ENCODE assay signal across 8 cellular contexts in genomic region chr1:154962238-154962678, GRCh38. TPM values are rescaled to one million over a fixed set of nuclear protein-coding genes. Genes with fewer than 3 reads are reported as not detected.
DNase-seq lines count a peak whose midpoint lies in the region; ATAC-seq and TF ChIP-seq lines count a peak whose summit lies in the region.

No MANE protein-coding gene starts in this region.

- peak; percentile 50 for DNase-seq in activated naive CD4-positive, alpha-beta T cell treated with anti-CD3 and anti-CD28 coated beads, Interleukin-2, amount 10 ng/mL, durations not matched to agents 7 days and 5 days
- DNase-seq in activated naive CD4-positive, alpha-beta T cell (lab: John Stamatoyannopoulos, UW): no peak
- DNase-seq in astrocyte of the cerebellum (ENCODE audit: low read depth) (no peak), kidney epithelial cell (ENCODE audit: low read depth) (no peak)

- no peaks in the 10 kb centered on the region for H3K9me3 ChIP-seq in Loucy (ENCODE audit: insufficient read depth, low read depth, low read length)
- no peaks in the 10 kb centered on the region for H3K9me3 ChIP-seq in stomach smooth muscle (ENCODE audit: control insufficient read depth in 2 of 2, low read length in 2 of 2)

- no peaks in the 10 kb centered on the region for H3K27me3 ChIP-seq in Loucy (ENCODE audit: insufficient read depth, low read length, poor library complexity, severe bottlenecking)
- no peaks in the 10 kb centered on the region for H3K27me3 ChIP-seq in kidney epithelial cell (ENCODE audit: control insufficient read depth, insufficient read depth, low read length)
- H3K27me3 ChIP-seq in stomach smooth muscle (ENCODE audit: control insufficient read depth in 1 of 2, insufficient read depth in 2 of 2, low read length in 2 of 2): no peaks in the 10 kb centered on the region

- no peak for TF ChIP-seq CTCF in Loucy (conservative IDR thresholded peaks at IDR 0.05; ENCODE audit: low read length)
- TF ChIP-seq CTCF in astrocyte of the cerebellum (IDR thresholded peaks at IDR 0.05; ENCODE audit: low read depth, low read length, missing control alignments): no peak
- TF ChIP-seq CTCF in kidney epithelial cell (IDR thresholded peaks at IDR 0.05; ENCODE audit: insufficient read depth, low read length, poor library complexity, severe bottlenecking): no peak

- in situ Hi-C loops in astrocyte of the cerebellum (cut with HindIII; ENCODE audit: low sequenced_read_pairs): no loop called here

- H3K36me3 ChIP-seq in Loucy (ENCODE audit: insufficient read depth, low read length): peaks cover 27% of the 10 kb centered on the region; the same call in 1 of the 2 replicates
- peaks cover 4% of the 10 kb centered on the region for H3K36me3 ChIP-seq in kidney epithelial cell (ENCODE audit: control insufficient read depth, insufficient read depth, low read length)
- H3K36me3 ChIP-seq in stomach smooth muscle (ENCODE audit: control insufficient read depth in 2 of 2, insufficient read depth in 2 of 2, low read length in 2 of 2): peaks cover 41 to 42% of the 10 kb centered on the region in 2 donors

- no peaks in the 10 kb centered on the region for H3K27me3 Mint-ChIP-seq in activated naive CD4-positive, alpha-beta T cell treated with anti-CD3 and anti-CD28 coated beads, Interleukin-2, amount 10 ng/mL, durations not matched to agents 7 days and 5 days

- H3K27ac ChIP-seq in stomach smooth muscle (ENCODE audit: low read length): peak overlapping the region; percentile 94

- peak overlapping the region; percentile 80; the same call in 1 of the 2 replicates for H2AFZ ChIP-seq in Loucy (ENCODE audit: low read length)

- H3K4me2 ChIP-seq in Loucy (ENCODE audit: low read depth, low read length, poor library complexity, severe bottlenecking): peak overlapping the region; percentile 96

- peaks cover 22% of the 10 kb centered on the region for H3K4me1 ChIP-seq in Loucy (ENCODE audit: insufficient read depth, low read length, poor library complexity, severe bottlenecking)
- peaks cover 33% of the 10 kb centered on the region for H3K4me1 ChIP-seq in stomach smooth muscle (ENCODE audit: control insufficient read depth, insufficient read depth, low read length)

- H3K9me3 Mint-ChIP-seq in activated naive CD4-positive, alpha-beta T cell treated with anti-CD3 and anti-CD28 coated beads, Interleukin-2, amount 10 ng/mL, durations not matched to agents 7 days and 5 days: no peaks in the 10 kb centered on the region

- H4K20me1 ChIP-seq in Loucy (ENCODE audit: insufficient read depth, low read length, poor library complexity, severe bottlenecking): peaks cover 19% of the 10 kb centered on the region

- H3F3A ChIP-seq in Loucy (ENCODE audit: low read depth): no peaks in the 10 kb centered on the region; the same call in 1 of the 2 replicates

- CTCF ChIA-PET in activated naive CD4-positive, alpha-beta T cell treated with anti-CD3 and anti-CD28 coated beads, Interleukin-2, amount 10 ng/mL, durations not matched to agents 7 days and 5 days (lab: Charles Lee): interaction anchor here (0.8 to 2.5 kb wide), 9 partner anchors 9 to 123 kb away, joined by 3 to 10 read pairs (median 4); partner anchors contain the start of genes FLAD1 and SHC1

- peaks cover 47% of the 10 kb centered on the region for H3K4me1 Mint-ChIP-seq in activated naive CD4-positive, alpha-beta T cell treated with anti-CD3 and anti-CD28 coated beads, Interleukin-2, amount 10 ng/mL, durations not matched to agents 7 days and 5 days

- H3K27ac Mint-ChIP-seq in activated naive CD4-positive, alpha-beta T cell treated with anti-CD3 and anti-CD28 coated beads, Interleukin-2, amount 10 ng/mL, durations not matched to agents 7 days and 5 days: peak overlapping the region; percentile 90

- ATAC-seq in HG02981 (IDR thresholded peaks at IDR 0.05; ENCODE audit: unreplicated experiment) (no peak), GM21786 (IDR thresholded peaks at IDR 0.05; ENCODE audit: unreplicated experiment) (no peak)

- peaks cover 59% of the 10 kb centered on the region for H3K79me2 ChIP-seq in Loucy (ENCODE audit: insufficient read depth, low read length)

- H3K9me2 ChIP-seq in Loucy (replicated peaks; ENCODE audit: low read depth, low read length): no peaks in the 10 kb centered on the region

- peaks cover 53% of the 10 kb centered on the region for H3K36me3 Mint-ChIP-seq in activated naive CD4-positive, alpha-beta T cell treated with anti-CD3 and anti-CD28 coated beads, Interleukin-2, amount 10 ng/mL, durations not matched to agents 7 days and 5 days

- H3K4me3 ChIP-seq in Loucy (ENCODE audit: low read length, poor library complexity, severe bottlenecking) (peak overlapping the region; percentile 92), astrocyte of the cerebellum (ENCODE audit: low read depth, low read length) (peak overlapping the region; percentile 72), kidney epithelial cell (ENCODE audit: low read depth, low read length) (peak overlapping the region; percentile 67), stomach smooth muscle (ENCODE audit: low read length in 2 of 2) (peak overlapping the region; percentile 31 to 85)

- peak overlapping the region; percentile 87 for H3K4me3 Mint-ChIP-seq in activated naive CD4-positive, alpha-beta T cell treated with anti-CD3 and anti-CD28 coated beads, Interleukin-2, amount 10 ng/mL, durations not matched to agents 7 days and 5 days

- peak overlapping the region; percentile 93 for H3K9ac ChIP-seq in Loucy (ENCODE audit: low read depth, low read length, poor library complexity, severe bottlenecking)
- H3K9ac ChIP-seq in stomach smooth muscle (ENCODE audit: low read length in 2 of 2): peak overlapping the region; percentile 93 to 94

RNA-seq across cellular contexts. Expression of gene PYGO2, which starts 0.7 kb away (rescaled TPM):
- total RNA-seq in kidney epithelial cell: 21.2 and 27.8 TPM in 2 replicates

RNA-seq across cellular contexts. Expression of gene PBXIP1, which starts 6.4 kb away (rescaled TPM):
- 88.2 and 102 TPM in 2 replicates for total RNA-seq in kidney epithelial cell

RNA-seq across cellular contexts. Expression of gene SHC1, which starts 8.3 kb away (rescaled TPM):
- total RNA-seq in kidney epithelial cell: 176 and 183 TPM in 2 replicates

RNA-seq across cellular contexts. Expression of gene CKS1B, which starts 12.2 kb away (rescaled TPM):
- total RNA-seq in kidney epithelial cell: 67.4 and 72.4 TPM in 2 replicates

RNA-seq across cellular contexts. Expression of gene FLAD1, which starts 20.9 kb away (rescaled TPM):
- total RNA-seq in kidney epithelial cell: 53.0 and 60.9 TPM in 2 replicates
